Comparison of ENCODE assay signal across 1 cellular context in genomic region chr7:99106411-99106810, GRCh38.
TF ChIP-seq lines count a peak whose summit lies in the region.

No MANE protein-coding gene starts in this region.

TF ChIP-seq in HCT116, 20 proteins besides CTCF, POLR2A, EP300 and RAD21 (continued from another document):
- TF ChIP-seq MAX (IDR thresholded peaks at IDR 0.05): no peak
- no peak for TF ChIP-seq SRF (IDR thresholded peaks at IDR 0.05; ENCODE audit: low read depth)
